18 cellular contexts compared by ENCODE assay signal in the genomic region with DNA sequence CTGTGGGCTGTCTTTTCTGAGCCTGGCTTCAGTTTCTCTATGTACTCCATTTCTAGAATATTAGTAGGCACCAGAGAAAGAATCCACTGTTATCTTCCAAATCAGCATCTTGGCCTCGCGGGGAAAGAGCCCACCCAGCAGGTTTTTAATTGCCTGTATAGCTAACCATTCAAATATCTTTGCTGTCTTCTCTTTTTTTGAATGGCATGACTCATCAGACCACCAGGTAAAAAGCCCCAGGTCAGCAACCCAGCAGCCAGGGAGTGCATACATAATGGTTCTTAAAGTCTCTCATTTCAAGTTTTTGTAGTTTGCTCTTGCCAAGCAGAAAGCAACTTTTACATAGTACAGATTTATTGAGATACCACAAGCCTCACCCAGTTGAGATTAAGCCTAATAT. TPM values are rescaled to one million over a fixed set of nuclear protein-coding genes. Genes with fewer than 3 reads are reported as not detected.
A peak's percentile ranks its signal among the peaks of the same experiment; 100 is the strongest.
DNase-seq lines count a peak whose midpoint lies in the region; ATAC-seq and TF ChIP-seq lines count a peak whose summit lies in the region.
"Had no signal": no experiment of that assay in that cellular context is flagged by ENCODE, and none has a peak within 500 bp of the region (broad histone marks: within the 10 kb centered on the region; RNA-seq: fewer than 3 reads in every experiment).

No MANE protein-coding gene starts in this region.

- no peaks in the 10 kb centered on the region for H4K20me1 ChIP-seq in OCI-LY7 (ENCODE audit: insufficient read depth, low read length)

- H3K27ac Mint-ChIP-seq in nephron, result peak overlapping the region in 2 of 3 experiments; percentile 53 to 58

- no peak for DNase-seq in OCI-LY7 (ENCODE audit: low spot score)
- DNase-seq: activated gamma-delta T cell treated with Interleukin-2 at 50 U/mL for 16 hours; dermis blood vessel endothelial cell; esophagus squamous epithelium; heart right ventricle; left ventricle myocardium inferior; NCI-H2227 treated with DMSO at 0.1 percent for 48 hours; psoas muscle; SK-N-SH; stimulated activated CD4-positive, alpha-beta T cell treated with anti-CD3 and anti-CD28 coated beads, Interleukin-15, amount 100 ng/mL, for 24 hours had no signal

- no peaks in the 10 kb centered on the region for H3K9me3 Mint-ChIP-seq in nephron
- H3K9me3 Mint-ChIP-seq: IgD-negative memory B cell had no signal

- CTCF ChIA-PET in OCI-LY7 (lab: Charles Lee; ENCODE audit: unreplicated experiment), result no interaction called here

- no peak overlapping the region for H2AFZ ChIP-seq in OCI-LY7 (ENCODE audit: low read length)

- H3K36me3 ChIP-seq in OCI-LY7 (ENCODE audit: insufficient read depth, low read length), result no peaks in the 10 kb centered on the region
- H3K36me3 ChIP-seq: esophagus squamous epithelium, heart right ventricle, left ventricle myocardium inferior had no signal

- H3K4me3 ChIP-seq in OCI-LY7 (ENCODE audit: low read depth, low read length, poor library complexity, severe bottlenecking), result no peak overlapping the region
- H3K4me3 ChIP-seq: esophagus squamous epithelium, heart right ventricle, left ventricle myocardium inferior, psoas muscle had no signal

- H3K4me2 ChIP-seq in OCI-LY7 (ENCODE audit: low read length), result 0 out of 2 replicates have a peak overlapping the region, but pooled peaks have one; percentile 49
- H3K4me2 ChIP-seq: SK-N-SH had no signal

- TF ChIP-seq CTCF in OCI-LY7 (conservative IDR thresholded peaks at IDR 0.05; ENCODE audit: low read length), result no peak
- TF ChIP-seq CTCF in nephron (IDR thresholded peaks at IDR 0.05; ENCODE audit: unreplicated experiment in 3 of 3), result no peak

- intact Hi-C loops in OCI-LY7 (cut with micrococcal nuclease; ENCODE audit: unreplicated experiment), result no loop called here

- no peaks in the 10 kb centered on the region for H3K27me3 Mint-ChIP-seq in nephron (ENCODE audit: low read depth)
- H3K27me3 Mint-ChIP-seq: IgD-negative memory B cell had no signal

- H3K27ac ChIP-seq in OCI-LY7 (ENCODE audit: low read depth, low read length, poor library complexity, severe bottlenecking), result no peak overlapping the region
- H3K27ac ChIP-seq: esophagus squamous epithelium, left ventricle myocardium inferior, psoas muscle had no signal

- BruUV-seq in OCI-LY7 (replicated peaks; lab: Mats Ljungman, UMichigan), result no TSS peak

- H3K4me3 Mint-ChIP-seq in nephron, result no peak overlapping the region
- H3K4me3 Mint-ChIP-seq: IgD-negative memory B cell had no signal

- H3K9me2 ChIP-seq in OCI-LY7 (ENCODE audit: insufficient read depth, low read length), result no peaks in the 10 kb centered on the region
- H3K9me2 ChIP-seq: SK-N-SH had no signal

- peaks cover 12% of the 10 kb centered on the region for H3K4me1 ChIP-seq in OCI-LY7 (ENCODE audit: insufficient read depth, low read length, poor library complexity, severe bottlenecking)
- H3K4me1 ChIP-seq: esophagus squamous epithelium, psoas muscle had no signal

- peak; percentile 33 for ATAC-seq in GM18498 (IDR thresholded peaks at IDR 0.05; ENCODE audit: unreplicated experiment)
- peak; percentile 46 for ATAC-seq in HG02623 (IDR thresholded peaks at IDR 0.05; ENCODE audit: unreplicated experiment)
- no peak for ATAC-seq in HG02884 (IDR thresholded peaks at IDR 0.05; ENCODE audit: unreplicated experiment)
- ATAC-seq in GM21717 (IDR thresholded peaks at IDR 0.05; ENCODE audit: unreplicated experiment), result no peak
- ATAC-seq in GM18861 (IDR thresholded peaks at IDR 0.05; ENCODE audit: unreplicated experiment), result no peak
- no peak for ATAC-seq in GM18909 (IDR thresholded peaks at IDR 0.05; ENCODE audit: poor library complexity, unreplicated experiment)
- ATAC-seq: psoas muscle had no signal

- H3K79me2 ChIP-seq in OCI-LY7 (ENCODE audit: insufficient read depth, low read depth, low read length), result no peaks in the 10 kb centered on the region

- POLR2A ChIA-PET in OCI-LY7 (lab: Charles Lee), result interaction anchor here (0.6 kb wide), 1 partner anchor 526 kb away, joined by 4 read pairs; no protein-coding TSS in a partner anchor

- H3K4me1 Mint-ChIP-seq in nephron, result peaks cover 17% of the 10 kb centered on the region

- no peaks in the 10 kb centered on the region for H3K36me3 Mint-ChIP-seq in nephron (ENCODE audit: low read depth)

- H3K9me3 ChIP-seq in OCI-LY7 (ENCODE audit: low read length), result no peaks in the 10 kb centered on the region
- H3K9me3 ChIP-seq: esophagus squamous epithelium, heart right ventricle, left ventricle myocardium inferior, psoas muscle, SK-N-SH had no signal

RNA-seq across cellular contexts. Expression of a gene that starts 50.7 kb away (rescaled TPM):
- 17.6 and 20.4 TPM in 2 replicates for total RNA-seq in OCI-LY7 (2014; rRNA removed; shearing (Covaris generic))
- total RNA-seq in OCI-LY7 (2022), result 55.7 and 56.4 TPM in 2 replicates

RNA-seq across cellular contexts. Expression of a gene that starts 50.8 kb away (rescaled TPM):
- total RNA-seq in OCI-LY7 (2014; rRNA removed; shearing (Covaris generic)), result 14.5 and 18.8 TPM in 2 replicates
- total RNA-seq in OCI-LY7 (2022), result 23.3 and 24.3 TPM in 2 replicates

Comparison
In these comparisons a context has a peak if more than half of its experiments do, and no peak if none do; other contexts are left out.
1. ATAC-seq: peak in GM18498 (single experiment) and HG02623 (single experiment); none in HG02884 (single experiment), GM21717 (single experiment), GM18861 (single experiment) and GM18909 (single experiment).